In the genomic region with DNA sequence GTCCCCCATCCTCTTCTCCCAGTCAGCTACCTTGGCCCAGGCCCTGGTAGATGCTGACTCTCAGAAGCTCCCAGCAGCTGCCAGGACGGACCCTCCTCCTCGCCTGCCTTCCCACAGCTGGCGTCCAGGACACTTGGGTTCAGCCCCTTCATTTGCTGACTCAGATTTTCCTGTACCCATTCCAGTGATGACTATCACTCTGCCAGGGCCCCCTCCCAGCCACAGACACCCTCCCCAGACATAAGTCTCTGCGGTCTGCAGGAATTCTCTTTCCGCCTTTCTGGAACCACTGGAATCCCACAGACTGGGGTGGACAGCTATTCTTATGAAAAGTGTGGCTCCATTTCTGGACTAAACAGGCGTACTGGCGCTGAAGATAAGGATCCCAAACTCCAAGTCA, we compare ENCODE assay signal across 16 cellular contexts.
DNase-seq lines count a peak whose midpoint lies in the region; ATAC-seq, FAIRE-seq and TF ChIP-seq lines count a peak whose summit lies in the region.
"Had no signal": no experiment of that assay in that cellular context is flagged by ENCODE, and none has a peak within 500 bp of the region (broad histone marks: within the 10 kb centered on the region; RNA-seq: fewer than 3 reads in every experiment).

No MANE protein-coding gene starts in this region.

- 96% methylated on average over 7 of the region's 7 CpGs for WGBS in A549 (ENCODE audit: missing lambda C conversion rate)
- WGBS in psoas muscle, 3 donors, result 88 to 93% (median 93%) methylated on average over 7 of the region's 7 CpGs

- H3K4me3 ChIP-seq in A549 (no peak overlapping the region), psoas muscle (no peak overlapping the region)
- H3K4me3 ChIP-seq: lung had no signal

- H3K36me3 ChIP-seq in psoas muscle (ENCODE audit: insufficient read depth in 1 of 2, low read depth in 1 of 2), result no peaks in the 10 kb centered on the region

- TF ChIP-seq EP300 in A549 (IDR thresholded peaks at IDR 0.05), result no peak

- TF ChIP-seq RAD21 in A549 (conservative IDR thresholded peaks at IDR 0.05 in 1 of 2, IDR thresholded peaks at IDR 0.05 in 1 of 2), result no peak

- ATAC-seq in A549, result no peak
- no peak for ATAC-seq in psoas muscle
- no peak for ATAC-seq in HG03460 (IDR thresholded peaks at IDR 0.05; ENCODE audit: unreplicated experiment)

- H3K9me3 ChIP-seq in A549 (no peaks in the 10 kb centered on the region), psoas muscle (no peaks in the 10 kb centered on the region)

- POLR2A ChIA-PET in A549 (lab: Yijun Ruan, JAX), result no interaction called here

- TF ChIP-seq POLR2A in A549 (IDR thresholded peaks at IDR 0.05; ENCODE audit: low read length), result no peak

- FAIRE-seq in A549 (lab: Jason Lieb, UNC), result no peak
- FAIRE-seq: colon, GM12891, H54 had no signal

- H3K27ac ChIP-seq in A549 (0 out of 6 replicates have a peak overlapping the region, but pooled peaks of 1 of the 2 experiments have one; percentile 0), psoas muscle (no peak overlapping the region)

- H3K4me1 ChIP-seq in A549 (peaks cover 50% of the 10 kb centered on the region), psoas muscle (peaks cover 22% of the 10 kb centered on the region)

- DNase-seq in A549 (ENCODE audit: low read depth in 1 of 2, low spot score in 1 of 2), result no peak
- peak; percentile 75 for DNase-seq in HS-27A (ENCODE audit: low read depth)
- DNase-seq in dedifferentiated amniotic fluid mesenchymal stem cell (ENCODE audit: extremely low spot score), result peak; percentile 95
- DNase-seq in myocyte (ENCODE audit: low read depth), result peak; percentile 98
- no peak for DNase-seq in psoas muscle
- no peak for DNase-seq in NCI-H128 (lab: John Stamatoyannopoulos, UW; ENCODE audit: unreplicated experiment)
- DNase-seq in COR-L47 (lab: John Stamatoyannopoulos, UW), result no peak
- DNase-seq: activated naive CD4-positive, alpha-beta T cell treated with anti-CD3 and anti-CD28 coated beads for 36 hours; DMS53; SHP77; stimulated activated CD8-positive, alpha-beta memory T cell treated with anti-CD3 and anti-CD28 coated beads, Interleukin-4, amount 100 ng/mL, for 48 hours had no signal

- CTCF ChIA-PET in A549 (lab: Yijun Ruan, JAX), result interaction anchor here (1.0 to 2.5 kb wide), 6 partner anchors 11 to 26 kb away, joined by 3 to 9 read pairs (median 4); no protein-coding TSS in a partner anchor

- no peaks in the 10 kb centered on the region for H3K27me3 ChIP-seq in psoas muscle (ENCODE audit: insufficient read depth in 3 of 3, low read length in 2 of 3)

- intact Hi-C loops in psoas muscle (cut with DNase I), result no loop called here

- TF ChIP-seq CTCF in A549 (IDR thresholded peaks at IDR 0.05) (no peak), psoas muscle (IDR thresholded peaks at IDR 0.05) (no peak)

- no peak overlapping the region for H3K4me2 ChIP-seq in A549

TF ChIP-seq in A549, 52 proteins besides CTCF, POLR2A, EP300 and RAD21:
- TF ChIP-seq MAFK (IDR thresholded peaks at IDR 0.05; ENCODE audit: partially characterized antibody), result peak; percentile 53
- TF ChIP-seq, protein P1, sequence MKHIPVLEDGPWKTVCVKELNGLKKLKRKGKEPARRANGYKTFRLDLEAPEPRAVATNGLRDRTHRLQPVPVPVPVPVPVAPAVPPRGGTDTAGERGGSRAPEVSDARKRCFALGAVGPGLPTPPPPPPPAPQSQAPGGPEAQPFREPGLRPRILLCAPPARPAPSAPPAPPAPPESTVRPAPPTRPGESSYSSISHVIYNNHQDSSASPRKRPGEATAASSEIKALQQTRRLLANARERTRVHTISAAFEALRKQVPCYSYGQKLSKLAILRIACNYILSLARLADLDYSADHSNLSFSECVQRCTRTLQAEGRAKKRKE (CRISPR knock-in tag; IDR thresholded peaks at IDR 0.05; ENCODE audit: low read depth), result no peak
TF ChIP-seq in A549: peak in this region for 1.

Comparison
In these comparisons a context has a peak if more than half of its experiments do, and no peak if none do; other contexts are left out.
1. DNase-seq: peak in HS-27A (single experiment), dedifferentiated amniotic fluid mesenchymal stem cell (single experiment) and myocyte (single experiment); none in A549 (0 of 2), psoas muscle (0 of 2), NCI-H128 (single experiment) and COR-L47 (single experiment).